Comparison of ENCODE assay signal across 19 cellular contexts in genomic region chr5:126456217-126456616, GRCh38. TPM values are rescaled to one million over a fixed set of nuclear protein-coding genes. Genes with fewer than 3 reads are reported as not detected.
DNase-seq lines count a peak whose midpoint lies in the region; ATAC-seq and TF ChIP-seq lines count a peak whose summit lies in the region.
"Had no signal": no experiment of that assay in that cellular context is flagged by ENCODE, and none has a peak within 500 bp of the region (broad histone marks: within the 10 kb centered on the region; RNA-seq: fewer than 3 reads in every experiment).

No MANE protein-coding gene starts in this region.

- H3K9me3 ChIP-seq in CD4-positive, CD25-positive, alpha-beta regulatory T cell (ENCODE audit: control insufficient read depth in 2 of 2, low read length in 2 of 2) = no peaks in the 10 kb centered on the region
- H3K9me3 ChIP-seq: Peyer's patch, SJCRH30 had no signal

- H3K27ac ChIP-seq in CD4-positive, CD25-positive, alpha-beta regulatory T cell (ENCODE audit: insufficient read depth, low read length, poor library complexity, severe bottlenecking) = no peak overlapping the region
- peak overlapping the region in 58 of 59 donors; percentile 3 to 98 (median 92) for H3K27ac ChIP-seq in dorsolateral prefrontal cortex
- H3K27ac ChIP-seq: HL-60, Peyer's patch, SJCRH30 had no signal

- H3K27ac Mint-ChIP-seq in CD4-positive, CD25-positive, alpha-beta regulatory T cell = peak overlapping the region in 2 of 3 donors; percentile 77 to 78
- peak overlapping the region; percentile 66 for H3K27ac Mint-ChIP-seq in osteocyte (ENCODE audit: unreplicated experiment)

- peaks cover 22% of the 10 kb centered on the region for H3K36me3 Mint-ChIP-seq in CD4-positive, CD25-positive, alpha-beta regulatory T cell
- peaks cover 61% of the 10 kb centered on the region for H3K36me3 Mint-ChIP-seq in osteocyte (ENCODE audit: unreplicated experiment)
- H3K36me3 Mint-ChIP-seq: CD14-positive monocyte had no signal

- no peaks in the 10 kb centered on the region for H3K27me3 ChIP-seq in CD4-positive, CD25-positive, alpha-beta regulatory T cell (ENCODE audit: control insufficient read depth, insufficient read depth, low read length)
- no peaks in the 10 kb centered on the region for H3K27me3 ChIP-seq in dorsolateral prefrontal cortex
- H3K27me3 ChIP-seq: Peyer's patch, SJCRH30 had no signal

- no peaks in the 10 kb centered on the region for H3K9me3 Mint-ChIP-seq in CD4-positive, CD25-positive, alpha-beta regulatory T cell
- H3K9me3 Mint-ChIP-seq in osteocyte (ENCODE audit: unreplicated experiment) = no peaks in the 10 kb centered on the region
- H3K9me3 Mint-ChIP-seq: CD14-positive monocyte had no signal

- no peak for ATAC-seq in CD4-positive, CD25-positive, alpha-beta regulatory T cell (ENCODE audit: low read depth in 2 of 2)
- ATAC-seq in HG03095 (IDR thresholded peaks at IDR 0.05; ENCODE audit: unreplicated experiment) (no peak), HG03097 (IDR thresholded peaks at IDR 0.05; ENCODE audit: low FRiP score, unreplicated experiment) (no peak)
- ATAC-seq: HepG2 had no signal

- H3K27me3 Mint-ChIP-seq in CD4-positive, CD25-positive, alpha-beta regulatory T cell = no peaks in the 10 kb centered on the region
- no peaks in the 10 kb centered on the region for H3K27me3 Mint-ChIP-seq in osteocyte (ENCODE audit: unreplicated experiment)

- H3K4me3 Mint-ChIP-seq in CD4-positive, CD25-positive, alpha-beta regulatory T cell = no peak overlapping the region
- H3K4me3 Mint-ChIP-seq in osteocyte (ENCODE audit: unreplicated experiment) = no peak overlapping the region
- H3K4me3 Mint-ChIP-seq: CD14-positive monocyte had no signal

- H3K4me1 Mint-ChIP-seq in CD4-positive, CD25-positive, alpha-beta regulatory T cell = peaks cover 6 to 39% (median 26%) of the 10 kb centered on the region in 4 donors
- H3K4me1 Mint-ChIP-seq in osteocyte (ENCODE audit: unreplicated experiment) = peaks cover 57% of the 10 kb centered on the region

- DNase-seq in CD4-positive, CD25-positive, alpha-beta regulatory T cell = no peak
- DNase-seq in OCI-M1 (lab: John Stamatoyannopoulos, UW) (peak; percentile 16), dorsolateral prefrontal cortex (no peak), osteocyte (ENCODE audit: extremely low spot score, unreplicated experiment) (no peak), hippocampal formation (lab: John Stamatoyannopoulos, UW) (no peak)
- DNase-seq: DMS79, KBM-7, NCI-H1092, NCI-H1436, NCI-H1930, NCI-H510A, NCI-H748 treated with DMSO at 0.1 percent for 48 hours, Peyer's patch, SJCRH30 had no signal

- peaks cover 13% of the 10 kb centered on the region for H3K4me1 ChIP-seq in CD4-positive, CD25-positive, alpha-beta regulatory T cell (ENCODE audit: control insufficient read depth, insufficient read depth, low read length, poor library complexity, severe bottlenecking)
- H3K4me1 ChIP-seq: Peyer's patch had no signal

- intact Hi-C loops in dorsolateral prefrontal cortex (cut with DNase I) = no loop called here

- TF ChIP-seq CTCF in dorsolateral prefrontal cortex (IDR thresholded peaks at IDR 0.05 in 54 of 56, conservative IDR thresholded peaks at IDR 0.05 in 2 of 56; ENCODE audit: low read depth in 1 of 56, partially characterized antibody in 56 of 56) (no peak), osteocyte (IDR thresholded peaks at IDR 0.05) (no peak)

- no peaks in the 10 kb centered on the region for H3K36me3 ChIP-seq in CD4-positive, CD25-positive, alpha-beta regulatory T cell (ENCODE audit: control insufficient read depth, insufficient read depth, low read length)

- no peak overlapping the region for H3K4me3 ChIP-seq in CD4-positive, CD25-positive, alpha-beta regulatory T cell (ENCODE audit: low read depth, low read length)
- H3K4me3 ChIP-seq in dorsolateral prefrontal cortex = no peak overlapping the region
- H3K4me3 ChIP-seq: Peyer's patch, SJCRH30 had no signal

RNA-seq across cellular contexts. Expression of gene GRAMD2B, which starts 33.0 kb away (rescaled TPM):
- 16.8 TPM for total RNA-seq in CD4-positive, CD25-positive, alpha-beta regulatory T cell
- polyA plus RNA-seq in CD4-positive, CD25-positive, alpha-beta regulatory T cell = 10 to 100 TPM in 1 of 4 donors, 1 to 10 TPM in 3; 6.5 to 11.9 (median 7.9) TPM
- 100 to 1,000 TPM in 33 of 120 experiments, 10 to 100 TPM in 87; 39.5 to 205 (median 86.4) TPM for total RNA-seq in dorsolateral prefrontal cortex
- 78.2 and 93.7 TPM in 2 replicates for total RNA-seq in osteocyte
